ENCODE assay signal across 8 cellular contexts in the genomic region with DNA sequence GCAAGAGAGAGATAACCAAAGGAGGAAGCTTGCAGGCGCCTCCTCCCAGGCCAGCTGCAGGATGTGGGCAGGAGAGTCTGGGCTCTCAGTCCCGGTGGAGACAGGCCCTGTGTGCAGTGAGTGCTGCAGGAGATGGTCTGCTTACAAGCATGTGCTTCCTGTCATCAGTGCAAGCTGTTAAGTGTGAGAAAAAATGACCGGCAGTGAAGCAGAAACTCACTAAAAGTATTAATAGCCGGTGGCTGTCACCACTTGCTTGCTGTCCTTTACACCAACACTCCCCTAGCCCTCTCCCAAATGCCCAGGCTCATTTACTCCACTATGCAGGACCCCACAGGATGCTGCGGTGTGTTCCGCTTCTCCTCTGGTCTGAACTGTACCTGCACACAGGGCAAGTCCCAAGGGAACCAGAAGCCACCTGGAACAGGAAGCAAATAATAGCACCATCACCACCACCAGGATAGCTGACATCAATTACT.
DNase-seq lines count a peak whose midpoint lies in the region; ATAC-seq lines count a peak whose summit lies in the region.

No MANE protein-coding gene starts in this region.

- intact Hi-C loops in left ventricle myocardium superior (cut with micrococcal nuclease) = no loop called here

- peak; percentile 92 for ATAC-seq in GM19023 (IDR thresholded peaks at IDR 0.05; ENCODE audit: unreplicated experiment)
- peak; percentile 97 for ATAC-seq in HG02852 (IDR thresholded peaks at IDR 0.05; ENCODE audit: unreplicated experiment)
- ATAC-seq in left ventricle myocardium superior = peak; percentile 94

- DNase-seq in NCI-H69 (lab: John Stamatoyannopoulos, UW) (peak; percentile 19), left ventricle myocardium superior (peak; percentile 77), NCI-H187 (lab: John Stamatoyannopoulos, UW) (no peak), HPDE6-E6E7 (ENCODE audit: extremely low spot score) (no peak), kidney glomerular epithelial cell (lab: John Stamatoyannopoulos, UW) (no peak)
- DNase-seq in activated effector memory CD4-positive, alpha-beta T cell treated with Interleukin-2 at 50 U/mL for 16 hours = no peak

Comparison
In these comparisons a context has a peak if more than half of its experiments do, and no peak if none do; other contexts are left out.
1. DNase-seq: peak in NCI-H69 (single experiment) and left ventricle myocardium superior (single experiment); none in NCI-H187 (0 of 2), activated effector memory CD4-positive, alpha-beta T cell treated with Interleukin-2 at 50 U/mL for 16 hours (single experiment), HPDE6-E6E7 (single experiment) and kidney glomerular epithelial cell (single experiment).
2. Peak in every context shown above with its lines, with median percentiles within 50 percentile points of each other: ATAC-seq.